Comparison of ENCODE assay signal across 1 cellular context in genomic region chr2:3631161-3631850, GRCh38.
TF ChIP-seq lines count a peak whose summit lies in the region.

No MANE protein-coding gene starts in this region.

TF ChIP-seq in GM23338, 12 proteins besides CTCF, POLR2A, EP300 and RAD21 (continued from another document):
- TF ChIP-seq REST (IDR thresholded peaks at IDR 0.05; ENCODE audit: unreplicated experiment) = no peak
- TF ChIP-seq, protein P1, sequence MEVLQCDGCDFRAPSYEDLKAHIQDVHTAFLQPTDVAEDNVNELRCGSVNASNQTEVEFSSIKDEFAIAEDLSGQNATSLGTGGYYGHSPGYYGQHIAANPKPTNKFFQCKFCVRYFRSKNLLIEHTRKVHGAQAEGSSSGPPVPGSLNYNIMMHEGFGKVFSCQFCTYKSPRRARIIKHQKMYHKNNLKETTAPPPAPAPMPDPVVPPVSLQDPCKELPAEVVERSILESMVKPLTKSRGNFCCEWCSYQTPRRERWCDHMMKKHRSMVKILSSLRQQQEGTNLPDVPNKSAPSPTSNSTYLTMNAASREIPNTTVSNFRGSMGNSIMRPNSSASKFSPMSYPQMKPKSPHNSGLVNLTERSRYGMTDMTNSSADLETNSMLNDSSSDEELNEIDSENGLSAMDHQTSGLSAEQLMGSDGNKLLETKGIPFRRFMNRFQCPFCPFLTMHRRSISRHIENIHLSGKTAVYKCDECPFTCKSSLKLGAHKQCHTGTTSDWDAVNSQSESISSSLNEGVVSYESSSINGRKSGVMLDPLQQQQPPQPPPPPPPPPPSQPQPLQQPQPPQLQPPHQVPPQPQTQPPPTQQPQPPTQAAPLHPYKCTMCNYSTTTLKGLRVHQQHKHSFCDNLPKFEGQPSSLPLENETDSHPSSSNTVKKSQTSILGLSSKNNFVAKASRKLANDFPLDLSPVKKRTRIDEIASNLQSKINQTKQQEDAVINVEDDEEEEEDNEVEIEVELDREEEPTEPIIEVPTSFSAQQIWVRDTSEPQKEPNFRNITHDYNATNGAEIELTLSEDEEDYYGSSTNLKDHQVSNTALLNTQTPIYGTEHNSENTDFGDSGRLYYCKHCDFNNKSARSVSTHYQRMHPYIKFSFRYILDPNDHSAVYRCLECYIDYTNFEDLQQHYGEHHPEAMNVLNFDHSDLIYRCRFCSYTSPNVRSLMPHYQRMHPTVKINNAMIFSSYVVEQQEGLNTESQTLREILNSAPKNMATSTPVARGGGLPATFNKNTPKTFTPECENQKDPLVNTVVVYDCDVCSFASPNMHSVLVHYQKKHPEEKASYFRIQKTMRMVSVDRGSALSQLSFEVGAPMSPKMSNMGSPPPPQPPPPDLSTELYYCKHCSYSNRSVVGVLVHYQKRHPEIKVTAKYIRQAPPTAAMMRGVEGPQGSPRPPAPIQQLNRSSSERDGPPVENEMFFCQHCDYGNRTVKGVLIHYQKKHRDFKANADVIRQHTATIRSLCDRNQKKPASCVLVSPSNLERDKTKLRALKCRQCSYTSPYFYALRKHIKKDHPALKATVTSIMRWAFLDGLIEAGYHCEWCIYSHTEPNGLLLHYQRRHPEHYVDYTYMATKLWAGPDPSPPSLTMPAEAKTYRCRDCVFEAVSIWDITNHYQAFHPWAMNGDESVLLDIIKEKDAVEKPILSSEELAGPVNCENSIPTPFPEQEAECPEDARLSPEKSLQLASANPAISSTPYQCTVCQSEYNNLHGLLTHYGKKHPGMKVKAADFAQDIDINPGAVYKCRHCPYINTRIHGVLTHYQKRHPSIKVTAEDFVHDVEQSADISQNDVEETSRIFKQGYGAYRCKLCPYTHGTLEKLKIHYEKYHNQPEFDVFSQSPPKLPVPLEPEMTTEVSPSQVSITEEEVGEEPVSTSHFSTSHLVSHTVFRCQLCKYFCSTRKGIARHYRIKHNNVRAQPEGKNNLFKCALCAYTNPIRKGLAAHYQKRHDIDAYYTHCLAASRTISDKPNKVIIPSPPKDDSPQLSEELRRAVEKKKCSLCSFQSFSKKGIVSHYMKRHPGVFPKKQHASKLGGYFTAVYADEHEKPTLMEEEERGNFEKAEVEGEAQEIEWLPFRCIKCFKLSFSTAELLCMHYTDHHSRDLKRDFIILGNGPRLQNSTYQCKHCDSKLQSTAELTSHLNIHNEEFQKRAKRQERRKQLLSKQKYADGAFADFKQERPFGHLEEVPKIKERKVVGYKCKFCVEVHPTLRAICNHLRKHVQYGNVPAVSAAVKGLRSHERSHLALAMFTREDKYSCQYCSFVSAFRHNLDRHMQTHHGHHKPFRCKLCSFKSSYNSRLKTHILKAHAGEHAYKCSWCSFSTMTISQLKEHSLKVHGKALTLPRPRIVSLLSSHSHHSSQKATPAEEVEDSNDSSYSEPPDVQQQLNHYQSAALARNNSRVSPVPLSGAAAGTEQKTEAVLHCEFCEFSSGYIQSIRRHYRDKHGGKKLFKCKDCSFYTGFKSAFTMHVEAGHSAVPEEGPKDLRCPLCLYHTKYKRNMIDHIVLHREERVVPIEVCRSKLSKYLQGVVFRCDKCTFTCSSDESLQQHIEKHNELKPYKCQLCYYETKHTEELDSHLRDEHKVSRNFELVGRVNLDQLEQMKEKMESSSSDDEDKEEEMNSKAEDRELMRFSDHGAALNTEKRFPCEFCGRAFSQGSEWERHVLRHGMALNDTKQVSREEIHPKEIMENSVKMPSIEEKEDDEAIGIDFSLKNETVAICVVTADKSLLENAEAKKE (CRISPR knock-in tag; IDR thresholded peaks at IDR 0.05) = no peak
- TF ChIP-seq ZNF331 (CRISPR knock-in tag; IDR thresholded peaks at IDR 0.05; ENCODE audit: low read depth) = no peak
- no peak for TF ChIP-seq POLR2AphosphoS5 (IDR thresholded peaks at IDR 0.05; ENCODE audit: low read depth)
- no peak for TF ChIP-seq ZNF114 (CRISPR knock-in tag; IDR thresholded peaks at IDR 0.05)
- TF ChIP-seq, protein P2, sequence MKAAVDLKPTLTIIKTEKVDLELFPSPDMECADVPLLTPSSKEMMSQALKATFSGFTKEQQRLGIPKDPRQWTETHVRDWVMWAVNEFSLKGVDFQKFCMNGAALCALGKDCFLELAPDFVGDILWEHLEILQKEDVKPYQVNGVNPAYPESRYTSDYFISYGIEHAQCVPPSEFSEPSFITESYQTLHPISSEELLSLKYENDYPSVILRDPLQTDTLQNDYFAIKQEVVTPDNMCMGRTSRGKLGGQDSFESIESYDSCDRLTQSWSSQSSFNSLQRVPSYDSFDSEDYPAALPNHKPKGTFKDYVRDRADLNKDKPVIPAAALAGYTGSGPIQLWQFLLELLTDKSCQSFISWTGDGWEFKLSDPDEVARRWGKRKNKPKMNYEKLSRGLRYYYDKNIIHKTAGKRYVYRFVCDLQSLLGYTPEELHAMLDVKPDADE (IDR thresholded peaks at IDR 0.05) = no peak
- TF ChIP-seq STAT1 (IDR thresholded peaks at IDR 0.05; ENCODE audit: unreplicated experiment) = no peak
